Comparison of ENCODE assay signal across 11 cellular contexts in genomic region chr10:100968037-100968736, GRCh38. TPM values are rescaled to one million over a fixed set of nuclear protein-coding genes. Genes with fewer than 3 reads are reported as not detected.
DNase-seq lines count a peak whose midpoint lies in the region; ATAC-seq, FAIRE-seq and TF ChIP-seq lines count a peak whose summit lies in the region.
"Had no signal": no experiment of that assay in that cellular context is flagged by ENCODE, and none has a peak within 500 bp of the region (broad histone marks: within the 10 kb centered on the region; RNA-seq: fewer than 3 reads in every experiment).

No MANE protein-coding gene starts in this region.

- peak overlapping the region; percentile 41 for H3K4me3 Mint-ChIP-seq in activated CD4-positive, alpha-beta T cell treated with anti-CD3 and anti-CD28 coated beads for 36 hours
- peak overlapping the region; percentile 74 for H3K4me3 Mint-ChIP-seq in endodermal cell

- WGBS in IMR-90 (ENCODE audit: extremely low coverage in 2 of 2, insufficient read length in 1 of 2), 2 experiments = no CpG with 5 or more reads among the region's 2 CpGs
- 100% methylated on average over 1 of the region's 2 CpGs for WGBS in endodermal cell (ENCODE audit: insufficient coverage in 1 of 2, insufficient read length in 1 of 2), 2 experiments
- WGBS in gastroesophageal sphincter (ENCODE audit: low coverage in 1 of 2), 2 donors = 71 to 100% methylated on average over 1 to 2 of the region's 2 CpGs

- dilution Hi-C loops in IMR-90 (cut with HindIII; ENCODE audit: low sequenced_read_pairs, unreplicated experiment) = no loop called here

- H4K8ac ChIP-seq in IMR-90 (ENCODE audit: low read depth in 2 of 2, low read length in 2 of 2) = 0 out of 4 replicates have a peak overlapping the region, but pooled peaks of 1 of the 2 experiments have one; percentile 8

- H3K9me3 Mint-ChIP-seq in activated CD4-positive, alpha-beta T cell treated with anti-CD3 and anti-CD28 coated beads for 36 hours (ENCODE audit: low read depth) = no peaks in the 10 kb centered on the region
- no peaks in the 10 kb centered on the region for H3K9me3 Mint-ChIP-seq in endodermal cell

- DNase-seq in activated CD4-positive, alpha-beta T cell treated with anti-CD3 and anti-CD28 coated beads for 36 hours = no peak
- DNase-seq in activated CD4-positive, alpha-beta T cell treated with anti-CD3 and anti-CD28 coated beads for 4 hours = no peak
- no peak for DNase-seq in IMR-90
- DNase-seq in endodermal cell = no peak
- no peak for DNase-seq in osteoblast (ENCODE audit: insufficient read length, low spot score, missing footprints)
- DNase-seq in NCI-H128 (lab: John Stamatoyannopoulos, UW; ENCODE audit: unreplicated experiment) = no peak
- no peak for DNase-seq in H54 (ENCODE audit: insufficient read length, low spot score)

- H3K9me3 ChIP-seq in IMR-90 (ENCODE audit: control insufficient read depth, insufficient read depth, low read length) (no peaks in the 10 kb centered on the region), endodermal cell (ENCODE audit: control insufficient read depth, low read length) (no peaks in the 10 kb centered on the region), osteoblast (ENCODE audit: low read depth, low read length) (no peaks in the 10 kb centered on the region), gastroesophageal sphincter (no peaks in the 10 kb centered on the region)
- H3K9me3 ChIP-seq: SJCRH30, stomach had no signal

- no peak for TF ChIP-seq POLR2A in IMR-90 (IDR thresholded peaks at IDR 0.05; ENCODE audit: low read depth, low read length)
- no peak for TF ChIP-seq POLR2A in H54 (IDR thresholded peaks at IDR 0.05; ENCODE audit: low read depth, low read length)
- no peak for TF ChIP-seq POLR2A in gastroesophageal sphincter (IDR thresholded peaks at IDR 0.05)

- H2AK9ac ChIP-seq in IMR-90 (replicated peaks; ENCODE audit: low read depth, low read length, poor library complexity) = no peak overlapping the region

- H3K14ac ChIP-seq in IMR-90 (replicated peaks; ENCODE audit: low read depth, low read length) = 0 out of 2 replicates have a peak overlapping the region, but pooled peaks have one; percentile 37

- H3K4ac ChIP-seq in IMR-90 (ENCODE audit: low read depth, low read length) = no peak overlapping the region

- in situ Hi-C loops in IMR-90 (cut with MboI; ENCODE audit: low sequenced_read_pairs) = no loop called here

- H4K20me1 ChIP-seq in IMR-90 (ENCODE audit: insufficient read depth, low read length) (no peaks in the 10 kb centered on the region), osteoblast (ENCODE audit: insufficient read depth, low read length) (no peaks in the 10 kb centered on the region)

- no peak overlapping the region for H3K56ac ChIP-seq in IMR-90 (ENCODE audit: extremely low read depth, insufficient read depth, low read length)

- H3K9ac ChIP-seq in IMR-90 (ENCODE audit: low read depth, low read length) (no peak overlapping the region), endodermal cell (ENCODE audit: extremely low read depth, low read length, poor library complexity, severe bottlenecking) (no peak overlapping the region)

- TF ChIP-seq EP300 in gastroesophageal sphincter (IDR thresholded peaks at IDR 0.05) = no peak

- FAIRE-seq in H54 (lab: Jason Lieb, UNC) = no peak
- FAIRE-seq: endothelial cell of umbilical vein had no signal

- H3K27me3 ChIP-seq in IMR-90 (ENCODE audit: control insufficient read depth, insufficient read depth, low read length) (no peaks in the 10 kb centered on the region), endodermal cell (ENCODE audit: control insufficient read depth, insufficient read depth, low read length, poor library complexity, severe bottlenecking) (no peaks in the 10 kb centered on the region), osteoblast (ENCODE audit: insufficient read depth, low read length) (peaks cover 3% of the 10 kb centered on the region), gastroesophageal sphincter (no peaks in the 10 kb centered on the region)
- H3K27me3 ChIP-seq: SJCRH30 had no signal

- no peak for TF ChIP-seq CTCF in IMR-90 (conservative IDR thresholded peaks at IDR 0.05; ENCODE audit: low read depth, low read length)
- no peak for TF ChIP-seq CTCF in endodermal cell (conservative IDR thresholded peaks at IDR 0.05)
- no peak for TF ChIP-seq CTCF in osteoblast (IDR thresholded peaks at IDR 0.05; ENCODE audit: extremely low read depth, low read depth, low read length)
- no peak for TF ChIP-seq CTCF in gastroesophageal sphincter (IDR thresholded peaks at IDR 0.05)

- CTCF ChIA-PET in activated CD4-positive, alpha-beta T cell treated with anti-CD3 and anti-CD28 coated beads for 36 hours (lab: Charles Lee) = interaction anchor here (1.0 to 1.1 kb wide), 2 partner anchors 19 to 22 kb away, joined by 3 to 5 read pairs; no protein-coding TSS in a partner anchor
- CTCF ChIA-PET in IMR-90 (lab: Yijun Ruan, JAX) = interaction anchor here (1.3 kb wide), 1 partner anchor 46 kb away, joined by 9 read pairs; no protein-coding TSS in a partner anchor

- H2AFZ ChIP-seq in IMR-90 (replicated peaks; ENCODE audit: low read length, poor library complexity) = no peak overlapping the region
- H2AFZ ChIP-seq in osteoblast (ENCODE audit: low read length) = no peak overlapping the region

- no peak overlapping the region for H2BK120ac ChIP-seq in IMR-90 (ENCODE audit: low read depth, low read length)

- H3K27ac ChIP-seq in IMR-90 (ENCODE audit: insufficient read depth, low read length) (no peak overlapping the region), endodermal cell (ENCODE audit: low read depth, low read length) (no peak overlapping the region), osteoblast (ENCODE audit: low read depth, low read length) (no peak overlapping the region), gastroesophageal sphincter (no peak overlapping the region)
- H3K27ac ChIP-seq: SJCRH30 had no signal

- H3K79me1 ChIP-seq in IMR-90 (ENCODE audit: low read depth in 1 of 2, low read length in 2 of 2) = no peaks in the 10 kb centered on the region

- POLR2A ChIA-PET in activated CD4-positive, alpha-beta T cell treated with anti-CD3 and anti-CD28 coated beads for 36 hours (lab: Charles Lee) = no interaction called here
- POLR2A ChIA-PET in IMR-90 (lab: Charles Lee; ENCODE audit: unreplicated experiment) = no interaction called here

- H3K27ac Mint-ChIP-seq in activated CD4-positive, alpha-beta T cell treated with anti-CD3 and anti-CD28 coated beads for 36 hours = no peak overlapping the region
- H3K27ac Mint-ChIP-seq in endodermal cell = no peak overlapping the region

- H3K4me1 Mint-ChIP-seq in activated CD4-positive, alpha-beta T cell treated with anti-CD3 and anti-CD28 coated beads for 36 hours = peaks cover 13% of the 10 kb centered on the region
- H3K4me1 Mint-ChIP-seq in endodermal cell = peaks cover 33% of the 10 kb centered on the region

- H3K4me3 ChIP-seq in IMR-90 (ENCODE audit: insufficient read depth, low read depth, low read length) (no peak overlapping the region), endodermal cell (ENCODE audit: low read length) (no peak overlapping the region), osteoblast (ENCODE audit: insufficient read depth, low read length) (no peak overlapping the region), gastroesophageal sphincter (no peak overlapping the region)

- H3K4me1 ChIP-seq in IMR-90 (ENCODE audit: control insufficient read depth, insufficient read depth, low read length) = peaks cover 6% of the 10 kb centered on the region
- peaks cover 18% of the 10 kb centered on the region for H3K4me1 ChIP-seq in endodermal cell (ENCODE audit: control insufficient read depth, insufficient read depth, low read length)
- H3K4me1 ChIP-seq in osteoblast (ENCODE audit: insufficient read depth, low read length) = peaks cover 6% of the 10 kb centered on the region
- H3K4me1 ChIP-seq in gastroesophageal sphincter = peaks cover 0 to 21% (median 11%) of the 10 kb centered on the region in 3 donors

- H3K36me3 ChIP-seq in IMR-90 (ENCODE audit: control insufficient read depth, insufficient read depth, low read length) (peaks cover 9% of the 10 kb centered on the region), endodermal cell (ENCODE audit: control insufficient read depth, insufficient read depth, low read length) (peaks cover 30% of the 10 kb centered on the region), osteoblast (ENCODE audit: insufficient read depth, low read length) (peaks cover 19% of the 10 kb centered on the region), gastroesophageal sphincter (peaks cover 0 to 36% of the 10 kb centered on the region in 2 donors)

- no peak overlapping the region for H2BK5ac ChIP-seq in IMR-90 (ENCODE audit: low read depth, low read length, poor library complexity, severe bottlenecking)

- H3K9me1 ChIP-seq in IMR-90 (ENCODE audit: insufficient read depth, low read length) = peaks cover 14% of the 10 kb centered on the region; the same call in 1 of the 2 replicates

- H3K36me3 Mint-ChIP-seq in activated CD4-positive, alpha-beta T cell treated with anti-CD3 and anti-CD28 coated beads for 36 hours (ENCODE audit: low read depth) = peaks cover 7% of the 10 kb centered on the region
- H3K36me3 Mint-ChIP-seq in endodermal cell (ENCODE audit: low read depth) = peaks cover 8% of the 10 kb centered on the region

- H3K18ac ChIP-seq in IMR-90 (ENCODE audit: low read depth, low read length) = no peak overlapping the region

- H3K23ac ChIP-seq in IMR-90 (ENCODE audit: low read depth, low read length) = peak overlapping the region; percentile 40; the same call in 1 of the 2 replicates

- H2AK5ac ChIP-seq in IMR-90 (ENCODE audit: low read depth, low read length) = 0 out of 2 replicates have a peak overlapping the region, but pooled peaks have one; percentile 9

- H3K79me2 ChIP-seq in osteoblast (ENCODE audit: insufficient read depth, low read length) = no peaks in the 10 kb centered on the region

- no peaks in the 10 kb centered on the region for H3K27me3 Mint-ChIP-seq in activated CD4-positive, alpha-beta T cell treated with anti-CD3 and anti-CD28 coated beads for 36 hours
- H3K27me3 Mint-ChIP-seq in endodermal cell (ENCODE audit: insufficient read depth) = no peaks in the 10 kb centered on the region

- H4K5ac ChIP-seq in IMR-90 (ENCODE audit: low read depth, low read length) = no peak overlapping the region

- TF ChIP-seq RAD21 in IMR-90 (IDR thresholded peaks at IDR 0.05; ENCODE audit: low read length) = no peak

- H3K4me2 ChIP-seq in IMR-90 (ENCODE audit: low read depth, low read length) (no peak overlapping the region), osteoblast (ENCODE audit: insufficient read depth, low read length) (peak overlapping the region; percentile 93)

- intact Hi-C loops in activated CD4-positive, alpha-beta T cell treated with anti-CD3 and anti-CD28 coated beads for 36 hours (cut with DNase I, micrococcal nuclease) = loop anchor here in 1 of 2 experiments (2.0 kb wide), 1 partner anchor 29 kb away; no protein-coding TSS in a partner anchor
- intact Hi-C loops in IMR-90 (cut with micrococcal nuclease) = no loop called here

- no TSS peak for BruUV-seq in IMR-90 (replicated peaks; lab: Mats Ljungman, UMichigan)

- H2BK20ac ChIP-seq in IMR-90 (ENCODE audit: low read depth, low read length) = no peak overlapping the region

- H4K91ac ChIP-seq in IMR-90 (ENCODE audit: insufficient read depth, low read depth, low read length) = no peak overlapping the region

- ATAC-seq in activated CD4-positive, alpha-beta T cell treated with anti-CD3 and anti-CD28 coated beads for 36 hours = no peak
- no peak for ATAC-seq in IMR-90 (ENCODE audit: low read depth)
- ATAC-seq in gastroesophageal sphincter = no peak

- no peak overlapping the region for H2BK15ac ChIP-seq in IMR-90 (ENCODE audit: low read depth, low read length)

RNA-seq across cellular contexts. Expression of gene SEMA4G, which starts 1.1 kb away (rescaled TPM):
- total RNA-seq in activated CD4-positive, alpha-beta T cell treated with anti-CD3 and anti-CD28 coated beads for 36 hours = under 1 TPM; 0.62 to 0.84 TPM
- total RNA-seq in IMR-90 (2012; rRNA removed) (0.56 and 0.90 TPM in 2 replicates), endodermal cell (10 to 100 TPM; 20.1 to 36.6 TPM), osteoblast (under 0.01 and 0.29 TPM in 2 replicates), gastroesophageal sphincter (1 to 10 TPM; 1.9 to 2.7 (median 2.1) TPM)
- polyA plus RNA-seq in IMR-90 (2012; rRNA removed) = 8.0 and 8.7 TPM in 2 replicates
- 5.4 and 8.3 TPM in 2 replicates for polyA plus RNA-seq in IMR-90 (2012; cell fraction: cytosol; rRNA removed)
- polyA plus RNA-seq in IMR-90 (2012; cell fraction: nucleus; rRNA removed; ENCODE audit: low replicate concordance) = 22.6 and 25.8 TPM in 2 replicates
- polyA plus RNA-seq in endodermal cell (2013, experiment 1 of 2) = 17.0 TPM
- 13.1 TPM for polyA plus RNA-seq in endodermal cell (2013, experiment 2 of 2)

RNA-seq across cellular contexts. Expression of gene MRPL43, which starts 19.1 kb away (rescaled TPM):
- total RNA-seq in activated CD4-positive, alpha-beta T cell treated with anti-CD3 and anti-CD28 coated beads for 36 hours = 10 to 100 TPM; 53.4 to 62.6 TPM
- total RNA-seq in IMR-90 (2012; rRNA removed) (56.4 and 61.3 TPM in 2 replicates), endodermal cell (10 to 100 TPM; 68.9 to 72.8 TPM), osteoblast (48.5 and 55.7 TPM in 2 replicates), gastroesophageal sphincter (10 to 100 TPM; 58.0 to 93.8 (median 80.7) TPM)
- polyA plus RNA-seq in IMR-90 (2012; rRNA removed) = 142 and 184 TPM in 2 replicates
- polyA plus RNA-seq in IMR-90 (2012; cell fraction: cytosol; rRNA removed) = 193 and 243 TPM in 2 replicates
- 68.3 and 147 TPM in 2 replicates for polyA plus RNA-seq in IMR-90 (2012; cell fraction: nucleus; rRNA removed; ENCODE audit: low replicate concordance)
- 85.0 TPM for polyA plus RNA-seq in endodermal cell (2013, experiment 1 of 2)
- polyA plus RNA-seq in endodermal cell (2013, experiment 2 of 2) = 76.2 TPM

RNA-seq across cellular contexts. Expression of gene TWNK, which starts 19.2 kb away (rescaled TPM):
- total RNA-seq in activated CD4-positive, alpha-beta T cell treated with anti-CD3 and anti-CD28 coated beads for 36 hours = 10 to 100 TPM; 13.8 to 17.9 TPM
- total RNA-seq in IMR-90 (2012; rRNA removed) = 8.8 and 8.9 TPM in 2 replicates
- polyA plus RNA-seq in IMR-90 (2012; rRNA removed) = 7.5 and 7.7 TPM in 2 replicates
- polyA plus RNA-seq in IMR-90 (2012; cell fraction: cytosol; rRNA removed) = 3.0 and 6.6 TPM in 2 replicates
- 2.6 and 5.5 TPM in 2 replicates for polyA plus RNA-seq in IMR-90 (2012; cell fraction: nucleus; rRNA removed; ENCODE audit: low replicate concordance)
- 10 to 100 TPM; 11.2 to 15.1 TPM for total RNA-seq in endodermal cell
- polyA plus RNA-seq in endodermal cell (2013, experiment 1 of 2) = 13.7 TPM
- polyA plus RNA-seq in endodermal cell (2013, experiment 2 of 2) = 11.1 TPM
- 3.2 and 3.3 TPM in 2 replicates for total RNA-seq in osteoblast
- total RNA-seq in gastroesophageal sphincter = 10 to 100 TPM in 1 of 4 donors, 1 to 10 TPM in 3; 8.3 to 10.8 (median 8.9) TPM

RNA-seq across cellular contexts. Expression of gene LZTS2, which starts 31.4 kb away (rescaled TPM):
- total RNA-seq in activated CD4-positive, alpha-beta T cell treated with anti-CD3 and anti-CD28 coated beads for 36 hours = 10 to 100 TPM; 14.8 to 15.7 TPM
- total RNA-seq in IMR-90 (2012; rRNA removed) = 17.8 and 19.2 TPM in 2 replicates
- polyA plus RNA-seq in IMR-90 (2012; rRNA removed) = 101 and 108 TPM in 2 replicates
- polyA plus RNA-seq in IMR-90 (2012; cell fraction: cytosol; rRNA removed) = 62.9 and 107 TPM in 2 replicates
- polyA plus RNA-seq in IMR-90 (2012; cell fraction: nucleus; rRNA removed; ENCODE audit: low replicate concordance) = 135 and 272 TPM in 2 replicates
- 10 to 100 TPM; 76.8 to 85.9 TPM for total RNA-seq in endodermal cell
- polyA plus RNA-seq in endodermal cell (2013, experiment 1 of 2) = 81.0 TPM
- polyA plus RNA-seq in endodermal cell (2013, experiment 2 of 2) = 75.3 TPM
- 117 and 127 TPM in 2 replicates for total RNA-seq in osteoblast
- total RNA-seq in gastroesophageal sphincter = 100 to 1,000 TPM; 134 to 181 (median 141) TPM

RNA-seq across cellular contexts. Expression of gene SLF2, which starts 55.4 kb away (rescaled TPM):
- 10 to 100 TPM; 30.9 to 34.3 TPM for total RNA-seq in activated CD4-positive, alpha-beta T cell treated with anti-CD3 and anti-CD28 coated beads for 36 hours
- total RNA-seq in IMR-90 (2012; rRNA removed) (21.7 and 28.1 TPM in 2 replicates), endodermal cell (10 to 100 TPM; 31.5 to 38.9 TPM), osteoblast (39.1 and 43.0 TPM in 2 replicates), gastroesophageal sphincter (10 to 100 TPM; 22.1 to 32.4 (median 25.6) TPM)
- polyA plus RNA-seq in IMR-90 (2012; rRNA removed) = 5.7 and 8.5 TPM in 2 replicates
- 1.8 and 1.9 TPM in 2 replicates for polyA plus RNA-seq in IMR-90 (2012; cell fraction: cytosol; rRNA removed)
- polyA plus RNA-seq in IMR-90 (2012; cell fraction: nucleus; rRNA removed; ENCODE audit: low replicate concordance) = 7.5 and 25.7 TPM in 2 replicates
- polyA plus RNA-seq in endodermal cell (2013, experiment 1 of 2) = 16.6 TPM
- polyA plus RNA-seq in endodermal cell (2013, experiment 2 of 2) = 18.9 TPM

Comparison
In these comparisons a context has a peak if more than half of its experiments do, and no peak if none do; other contexts are left out.
1. RNA of gene SEMA4G, which starts 1.1 kb away (total RNA-seq): 20.1 to 36.6 TPM in endodermal cell; 1.9 to 2.7 TPM in gastroesophageal sphincter, 0.56 to 0.90 TPM in IMR-90, 0.62 to 0.84 TPM in activated CD4-positive, alpha-beta T cell treated with anti-CD3 and anti-CD28 coated beads for 36 hours and under 0.01 to 0.29 TPM in osteoblast; every median in the first group is over 4 times any median in the second.